In genomic region chr14:38948171-38948570, GRCh38 we compare ENCODE assay signal across 19 cellular contexts.
DNase-seq lines count a peak whose midpoint lies in the region; ATAC-seq, FAIRE-seq and TF ChIP-seq lines count a peak whose summit lies in the region.
"Had no signal": no experiment of that assay in that cellular context is flagged by ENCODE, and none has a peak within 500 bp of the region (broad histone marks: within the 10 kb centered on the region; RNA-seq: fewer than 3 reads in every experiment).

No MANE protein-coding gene starts in this region.

- dilution Hi-C loops in keratinocyte (cut with MboI; ENCODE audit: extremely low pct_ligation_motif_present, low sequenced_read_pairs) = no loop called here

- no peak overlapping the region for H3K9ac ChIP-seq in keratinocyte (ENCODE audit: control insufficient read depth, extremely low read depth, insufficient read depth, low read length)

- ATAC-seq in GM21723 (IDR thresholded peaks at IDR 0.05; ENCODE audit: unreplicated experiment) (no peak), HG03571 (IDR thresholded peaks at IDR 0.05; ENCODE audit: unreplicated experiment) (no peak)
- ATAC-seq: activated CD4-positive, CD25-positive, alpha-beta regulatory T cell treated with anti-CD3 and anti-CD28 coated beads, Interleukin-2, amount 50 U/mL, for 24 hours; stimulated activated naive B cell treated with anti-CD40 and anti-IgM and Interleukin-4, amounts not matched to agents 10 μg/mL and 1 μg/mL and 100 μg/mL, for 72 hours had no signal

- no peaks in the 10 kb centered on the region for H3K79me2 ChIP-seq in keratinocyte (ENCODE audit: control insufficient read depth, insufficient read depth, low read length)

- H3K4me3 ChIP-seq in AG09309 (ENCODE audit: control insufficient read depth, low read depth, low read length) (no peak overlapping the region), astrocyte of the spinal cord (ENCODE audit: low read depth, low read length) (no peak overlapping the region), keratinocyte (ENCODE audit: control insufficient read depth in 2 of 3, extremely low read depth in 1 of 3, insufficient read depth in 2 of 3, low read depth in 1 of 3, low read length in 3 of 3) (no peak overlapping the region)
- H3K4me3 ChIP-seq: coronary artery, esophagus muscularis mucosa had no signal

- TF ChIP-seq CTCF in AG09309 (IDR thresholded peaks at IDR 0.05; ENCODE audit: control insufficient read depth, insufficient read depth, low read depth, low read length, missing control alignments) = no peak
- no peak for TF ChIP-seq CTCF in astrocyte of the spinal cord (IDR thresholded peaks at IDR 0.05; ENCODE audit: low read depth, low read length)
- TF ChIP-seq CTCF in keratinocyte (optimal IDR thresholded peaks at IDR 0.05 in 1 of 3, IDR thresholded peaks at IDR 0.05 in 1 of 3, conservative IDR thresholded peaks at IDR 0.05 in 1 of 3; ENCODE audit: extremely low read depth in 1 of 3, insufficient read depth in 2 of 3, low read length in 3 of 3) = no peak

- no peaks in the 10 kb centered on the region for H3K9me1 ChIP-seq in keratinocyte (ENCODE audit: control insufficient read depth, extremely low read depth, insufficient read depth, low read length)

- in situ Hi-C loops in astrocyte of the spinal cord (cut with HindIII; ENCODE audit: low sequenced_read_pairs) = no loop called here

- FAIRE-seq in keratinocyte (lab: Jason Lieb, UNC) (peak; percentile 49), H54 (lab: Jason Lieb, UNC) (no peak)

- no peaks in the 10 kb centered on the region for H3K9me3 ChIP-seq in keratinocyte (ENCODE audit: control insufficient read depth, low read depth, low read length)
- H3K9me3 ChIP-seq: esophagus muscularis mucosa had no signal

- H3K4me1 ChIP-seq in keratinocyte (ENCODE audit: control insufficient read depth, extremely low read depth, insufficient read depth, low read length) = peaks cover 8% of the 10 kb centered on the region

- H2AFZ ChIP-seq in keratinocyte (ENCODE audit: control insufficient read depth, low read length) = no peak overlapping the region

- no peaks in the 10 kb centered on the region for H3K36me3 ChIP-seq in keratinocyte (ENCODE audit: control insufficient read depth in 2 of 2, extremely low read depth in 1 of 2, insufficient read depth in 2 of 2, low read length in 2 of 2)
- H3K36me3 ChIP-seq: esophagus muscularis mucosa had no signal

- no peak for TF ChIP-seq RAD21 in Ishikawa (IDR thresholded peaks at IDR 0.05; ENCODE audit: low read depth)

- H3K27ac ChIP-seq in keratinocyte (ENCODE audit: control insufficient read depth, insufficient read depth, low read length) = no peak overlapping the region
- H3K27ac ChIP-seq: coronary artery, esophagus muscularis mucosa, HL-60 had no signal

- no peaks in the 10 kb centered on the region for H3K27me3 ChIP-seq in keratinocyte (ENCODE audit: control insufficient read depth, extremely low read depth, insufficient read depth, low read length)
- H3K27me3 ChIP-seq: esophagus muscularis mucosa had no signal

- H4K20me1 ChIP-seq in keratinocyte (ENCODE audit: control insufficient read depth, extremely low read depth, insufficient read depth, low read length) = no peaks in the 10 kb centered on the region

- DNase-seq in AG09309 (ENCODE audit: low read depth) (peak; percentile 35), astrocyte of the spinal cord (ENCODE audit: low read depth, low spot score) (peak; percentile 75), keratinocyte (ENCODE audit: low read depth, low spot score) (peak; percentile 62), H54 (ENCODE audit: insufficient read length, low spot score) (no peak), islet precursor cell (no peak)
- DNase-seq: ACHN; mesenchymal stem cell; NCI-H2029 treated with DMSO at 0.1 percent for 48 hours; NCI-H748 treated with DMSO at 0.1 percent for 48 hours; RPMI8226; stimulated activated naive B cell treated with anti-CD40 and anti-IgM and Interleukin-4, amounts not matched to agents 10 μg/mL and 1 μg/mL and 100 μg/mL, for 72 hours; T-helper 2 cell had no signal

- TF ChIP-seq POLR2A in H54 (IDR thresholded peaks at IDR 0.05; ENCODE audit: low read depth, low read length) = no peak

- TF ChIP-seq EP300 in Ishikawa (IDR thresholded peaks at IDR 0.05; ENCODE audit: borderline replicate concordance) = no peak

- peak overlapping the region; percentile 20 for H3K4me2 ChIP-seq in keratinocyte (ENCODE audit: control insufficient read depth, extremely low read depth, insufficient read depth, low read depth, low read length)

TF ChIP-seq in Ishikawa, 13 proteins besides CTCF, POLR2A, EP300 and RAD21:
- TF ChIP-seq EGR1 (IDR thresholded peaks at IDR 0.05) (no peak), FOXM1 (IDR thresholded peaks at IDR 0.05; ENCODE audit: borderline replicate concordance, low read depth) (no peak), TEAD4 (IDR thresholded peaks at IDR 0.05) (peak; percentile 37; the same call in 1 of the 2 replicates), REST (IDR thresholded peaks at IDR 0.05; ENCODE audit: low read depth) (no peak), NFIC (IDR thresholded peaks at IDR 0.05) (peak; percentile 53)

Comparison
In these comparisons a context has a peak if more than half of its experiments do, and no peak if none do; other contexts are left out.
1. DNase-seq: peak in AG09309 (single experiment), astrocyte of the spinal cord (single experiment) and keratinocyte (single experiment); none in H54 (single experiment) and islet precursor cell (single experiment).